ENCODE assay signal across 10 cellular contexts in genomic region chr10:61837748-61838055, GRCh38.
DNase-seq lines count a peak whose midpoint lies in the region; ATAC-seq, FAIRE-seq and TF ChIP-seq lines count a peak whose summit lies in the region.
"Had no signal": no experiment of that assay in that cellular context is flagged by ENCODE, and none has a peak within 500 bp of the region (broad histone marks: within the 10 kb centered on the region; RNA-seq: fewer than 3 reads in every experiment).

No MANE protein-coding gene starts in this region.

- intact Hi-C loops in activated CD4-positive, alpha-beta memory T cell treated with anti-CD3 and anti-CD28 coated beads for 36 hours (cut with micrococcal nuclease), result loop anchor here (10.0 kb wide), 1 partner anchor 1023 kb away; no protein-coding TSS in a partner anchor

- H3K4me3 ChIP-seq in adipocyte (ENCODE audit: low read length) (peak overlapping the region; percentile 62), mesendoderm (ENCODE audit: low read length) (no peak overlapping the region), upper lobe of left lung (no peak overlapping the region)

- H3K4ac ChIP-seq in mesendoderm (ENCODE audit: low read depth, low read length), result no peak overlapping the region

- no peak overlapping the region for H3K23ac ChIP-seq in mesendoderm (ENCODE audit: low read length)

- H2AK5ac ChIP-seq in mesendoderm (ENCODE audit: low read length), result no peak overlapping the region

- H3K27me3 Mint-ChIP-seq in activated CD4-positive, alpha-beta memory T cell treated with anti-CD3 and anti-CD28 coated beads for 36 hours, result no peaks in the 10 kb centered on the region

- H3K9me3 Mint-ChIP-seq in activated CD4-positive, alpha-beta memory T cell treated with anti-CD3 and anti-CD28 coated beads for 36 hours, result no peaks in the 10 kb centered on the region
- H3K9me3 Mint-ChIP-seq: activated T-cell treated with anti-CD3 and anti-CD28 coated beads, Interleukin-2, amount 50 U/mL, for 4 hours had no signal

- no CpG with 5 or more reads among the region's 5 CpGs for WGBS in mesendoderm (ENCODE audit: extremely low coverage, insufficient coverage, low lambda C conversion rate)
- 28 to 41% methylated on average over 4 to 5 of the region's 5 CpGs for whole genome bisulfite sequencing in upper lobe of left lung, 2 donors

- peaks cover 23% of the 10 kb centered on the region for H3K4me1 Mint-ChIP-seq in activated CD4-positive, alpha-beta memory T cell treated with anti-CD3 and anti-CD28 coated beads for 36 hours (ENCODE audit: low read depth)

- H2BK15ac ChIP-seq in mesendoderm (replicated peaks; ENCODE audit: low read depth), result no peak overlapping the region

- no peak for TF ChIP-seq EP300 in upper lobe of left lung (IDR thresholded peaks at IDR 0.05)

- H3K9me3 ChIP-seq in adipocyte (ENCODE audit: control insufficient read depth, low read length) (no peaks in the 10 kb centered on the region), upper lobe of left lung (no peaks in the 10 kb centered on the region)

- H3K27ac Mint-ChIP-seq in activated CD4-positive, alpha-beta memory T cell treated with anti-CD3 and anti-CD28 coated beads for 36 hours, result no peak overlapping the region

- H3K56ac ChIP-seq in mesendoderm (ENCODE audit: low read length), result no peak overlapping the region

- H3K4me1 ChIP-seq in adipocyte (ENCODE audit: control insufficient read depth, insufficient read depth, low read length), result peaks cover 40% of the 10 kb centered on the region
- no peaks in the 10 kb centered on the region for H3K4me1 ChIP-seq in mesendoderm (ENCODE audit: control insufficient read depth, low read depth, low read length)
- H3K4me1 ChIP-seq in upper lobe of left lung, result peaks cover 26 to 33% (median 28%) of the 10 kb centered on the region in 4 donors

- no peak for ATAC-seq in upper lobe of left lung (ENCODE audit: low FRiP score in 2 of 2)
- no peak for ATAC-seq in HG03139 (IDR thresholded peaks at IDR 0.05; ENCODE audit: unreplicated experiment)
- ATAC-seq: activated T-cell treated with anti-CD3 and anti-CD28 coated beads, Interleukin-2, amount 50 U/mL, for 4 hours had no signal

- no peak overlapping the region for H4K5ac ChIP-seq in mesendoderm (ENCODE audit: low read length)

- FAIRE-seq in frontal cortex (lab: Jason Lieb, UNC), result no peak

- H3K4me2 ChIP-seq in mesendoderm (ENCODE audit: low read length), result no peak overlapping the region

- H3K27ac ChIP-seq in mesendoderm (ENCODE audit: low read depth, low read length) (no peak overlapping the region), upper lobe of left lung (peak overlapping the region; percentile 63 to 74 (median 68))

- no peak overlapping the region for H2BK120ac ChIP-seq in mesendoderm (ENCODE audit: low read depth, low read length)

- H2BK5ac ChIP-seq in mesendoderm (ENCODE audit: low read length), result no peak overlapping the region

- peak; percentile 49 for DNase-seq in NCI-H1092 treated with DMSO at 0.1 percent for 48 hours (lab: John Stamatoyannopoulos, UW)
- DNase-seq in NCI-H1092 (lab: John Stamatoyannopoulos, UW), result no peak
- DNase-seq in adipocyte (ENCODE audit: low read depth), result no peak
- peak; percentile 37 for DNase-seq in mesendoderm
- DNase-seq in upper lobe of left lung, result no peak
- no peak for DNase-seq in activated CD4-positive, alpha-beta memory T cell treated with anti-CD3 and anti-CD28 coated beads for 36 hours
- no peak for DNase-seq in frontal cortex (ENCODE audit: low spot score in 2 of 2)
- DNase-seq: activated T-cell treated with anti-CD3 and anti-CD28 coated beads, Interleukin-2, amount 50 U/mL, for 4 hours; NCI-H1436 had no signal

- H4K8ac ChIP-seq in mesendoderm (ENCODE audit: low read depth, low read length), result no peak overlapping the region

- TF ChIP-seq CTCF in upper lobe of left lung (IDR thresholded peaks at IDR 0.05), result no peak

- H3K36me3 ChIP-seq in adipocyte (ENCODE audit: control insufficient read depth, insufficient read depth, low read length, severe bottlenecking) (no peaks in the 10 kb centered on the region), mesendoderm (ENCODE audit: control insufficient read depth, insufficient read depth, low read length) (no peaks in the 10 kb centered on the region), upper lobe of left lung (no peaks in the 10 kb centered on the region)

- POLR2A ChIA-PET in activated CD4-positive, alpha-beta memory T cell treated with anti-CD3 and anti-CD28 coated beads for 36 hours (lab: Charles Lee), result interaction anchor here (0.7 kb wide), 1 partner anchor 13 kb away, joined by 4 read pairs; no protein-coding TSS in a partner anchor

- no peak overlapping the region for H3K4me3 Mint-ChIP-seq in activated CD4-positive, alpha-beta memory T cell treated with anti-CD3 and anti-CD28 coated beads for 36 hours
- H3K4me3 Mint-ChIP-seq: activated T-cell treated with anti-CD3 and anti-CD28 coated beads, Interleukin-2, amount 50 U/mL, for 4 hours had no signal

- no peaks in the 10 kb centered on the region for H3K79me1 ChIP-seq in mesendoderm (ENCODE audit: low read length)

- no peaks in the 10 kb centered on the region for H3K36me3 Mint-ChIP-seq in activated CD4-positive, alpha-beta memory T cell treated with anti-CD3 and anti-CD28 coated beads for 36 hours

- CTCF ChIA-PET in activated CD4-positive, alpha-beta memory T cell treated with anti-CD3 and anti-CD28 coated beads for 36 hours (lab: Charles Lee), result interaction anchor here (0.6 to 1.0 kb wide), 3 partner anchors 29 to 93 kb away, joined by 3 read pairs; no protein-coding TSS in a partner anchor

- no peak overlapping the region for H3K18ac ChIP-seq in mesendoderm (ENCODE audit: low read length)

- no peaks in the 10 kb centered on the region for H3K79me2 ChIP-seq in mesendoderm (ENCODE audit: control insufficient read depth, insufficient read depth, low read length)

- H3K27me3 ChIP-seq in adipocyte (replicated peaks; ENCODE audit: control insufficient read depth, insufficient read depth, low read length) (no peaks in the 10 kb centered on the region), mesendoderm (ENCODE audit: insufficient read depth, low read length, poor library complexity) (no peaks in the 10 kb centered on the region), upper lobe of left lung (no peaks in the 10 kb centered on the region)

- no peak for TF ChIP-seq POLR2A in upper lobe of left lung (IDR thresholded peaks at IDR 0.05)

- H3K9ac ChIP-seq in adipocyte (ENCODE audit: low read length) (peak overlapping the region; percentile 76), mesendoderm (ENCODE audit: low read length) (no peak overlapping the region)

Comparison
In these comparisons a context has a peak if more than half of its experiments do, and no peak if none do; other contexts are left out.
1. DNase-seq: peak in NCI-H1092 treated with DMSO at 0.1 percent for 48 hours (single experiment) and mesendoderm (single experiment); none in NCI-H1092 (single experiment), adipocyte (single experiment), upper lobe of left lung (0 of 2), activated CD4-positive, alpha-beta memory T cell treated with anti-CD3 and anti-CD28 coated beads for 36 hours (single experiment) and frontal cortex (0 of 2).